In genomic region chr18:13438507-13439056, GRCh38 we compare ENCODE assay signal across 16 cellular contexts.
DNase-seq lines count a peak whose midpoint lies in the region; ATAC-seq and FAIRE-seq lines count a peak whose summit lies in the region.
"Had no signal": no experiment of that assay in that cellular context is flagged by ENCODE, and none has a peak within 500 bp of the region (broad histone marks: within the 10 kb centered on the region; RNA-seq: fewer than 3 reads in every experiment).

No MANE protein-coding gene starts in this region.

- H3K36me3 Mint-ChIP-seq in activated naive CD4-positive, alpha-beta T cell treated with anti-CD3 and anti-CD28 coated beads, Interleukin-2, amount 50 U/mL, for 72 hours: peaks cover 0 to 5% of the 10 kb centered on the region in 2 donors
- H3K36me3 Mint-ChIP-seq in naive thymus-derived CD8-positive, alpha-beta T cell: peaks cover 0 to 2% (median 0%) of the 10 kb centered on the region in 3 donors
- H3K36me3 Mint-ChIP-seq: immature natural killer cell had no signal

- no peaks in the 10 kb centered on the region for H3K9me3 Mint-ChIP-seq in activated naive CD4-positive, alpha-beta T cell treated with anti-CD3 and anti-CD28 coated beads, Interleukin-2, amount 50 U/mL, for 72 hours
- H3K9me3 Mint-ChIP-seq in naive thymus-derived CD8-positive, alpha-beta T cell: no peaks in the 10 kb centered on the region
- H3K9me3 Mint-ChIP-seq: H9, immature natural killer cell had no signal

- DNase-seq in activated CD4-positive, CD25-positive, alpha-beta regulatory T cell treated with anti-CD3 and anti-CD28 coated beads, Interleukin-2, amount 50 U/mL, for 72 hours: no peak
- DNase-seq in activated naive CD4-positive, alpha-beta T cell treated with anti-CD3 and anti-CD28 coated beads, Interleukin-2, amount 50 U/mL, for 72 hours (ENCODE audit: low spot score in 2 of 2): no peak
- no peak for DNase-seq in naive thymus-derived CD8-positive, alpha-beta T cell
- DNase-seq in AML-193 (lab: John Stamatoyannopoulos, UW) (no peak), frontal cortex (ENCODE audit: low spot score in 2 of 2) (no peak)
- DNase-seq: aorta, dermis blood vessel endothelial cell, H9, immature natural killer cell, NCI-H2081, NCI-H524 treated with DMSO at 0.1 percent for 48 hours, PC-3 had no signal

- peak overlapping the region; percentile 67 to 87 (median 81) for H3K4me3 Mint-ChIP-seq in naive thymus-derived CD8-positive, alpha-beta T cell
- H3K4me3 Mint-ChIP-seq: H9 had no signal

- no peak for FAIRE-seq in frontal cortex (lab: Jason Lieb, UNC)
- FAIRE-seq: TTC549 had no signal

- peak overlapping the region; percentile 93 for H3K27ac Mint-ChIP-seq in activated naive CD4-positive, alpha-beta T cell treated with anti-CD3 and anti-CD28 coated beads, Interleukin-2, amount 50 U/mL, for 72 hours
- peak overlapping the region; percentile 87 to 99 (median 93) for H3K27ac Mint-ChIP-seq in naive thymus-derived CD8-positive, alpha-beta T cell

- peaks cover 47 to 62% (median 54%) of the 10 kb centered on the region in 4 donors for H3K4me1 Mint-ChIP-seq in naive thymus-derived CD8-positive, alpha-beta T cell

- peak; percentile 10 to 21 for ATAC-seq in activated CD4-positive, CD25-positive, alpha-beta regulatory T cell treated with anti-CD3 and anti-CD28 coated beads, Interleukin-2, amount 50 U/mL, for 24 hours
- ATAC-seq in HG03354 (IDR thresholded peaks at IDR 0.05; ENCODE audit: poor library complexity, severe bottlenecking, unreplicated experiment): peak; percentile 5
- peak; percentile 44 to 75 for ATAC-seq in activated naive CD4-positive, alpha-beta T cell treated with anti-CD3 and anti-CD28 coated beads, Interleukin-2, amount 50 U/mL, for 72 hours
- peak in 1 of 2 donors; percentile 10 for ATAC-seq in naive thymus-derived CD8-positive, alpha-beta T cell
- no peak for ATAC-seq in GM18861 (IDR thresholded peaks at IDR 0.05; ENCODE audit: unreplicated experiment)
- ATAC-seq: PC-3 had no signal

- POLR2A ChIA-PET in naive thymus-derived CD8-positive, alpha-beta T cell (lab: Charles Lee): interaction anchor here (1.5 kb wide), 1 partner anchor 25 kb away, joined by 5 read pairs; no protein-coding TSS in a partner anchor

- H3K27me3 Mint-ChIP-seq in naive thymus-derived CD8-positive, alpha-beta T cell: no peaks in the 10 kb centered on the region
